Comparison of ENCODE assay signal across 27 cellular contexts in the genomic region with DNA sequence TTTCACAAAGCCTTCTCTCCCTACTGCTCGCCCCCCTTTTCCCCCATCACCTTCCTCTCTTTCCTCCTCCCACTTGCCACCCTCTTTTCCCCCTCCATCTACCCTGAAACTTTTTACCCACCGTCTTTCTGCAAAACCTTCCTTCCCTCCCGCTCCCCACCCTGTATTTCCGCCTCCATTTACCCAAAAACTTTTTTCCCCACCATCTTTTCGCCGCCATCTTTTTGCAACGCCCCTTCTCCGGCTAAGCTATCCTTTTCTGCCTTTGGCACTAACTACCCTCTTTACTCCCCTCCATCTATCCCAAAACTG.
"Had no signal": no experiment of that assay in that cellular context is flagged by ENCODE, and none has a peak within 500 bp of the region (broad histone marks: within the 10 kb centered on the region; RNA-seq: fewer than 3 reads in every experiment).

No MANE protein-coding gene starts in this region.

- ATAC-seq: natural killer cell; psoas muscle; right cardiac atrium; right lobe of liver; stimulated activated effector memory CD8-positive, alpha-beta T cell treated with anti-CD3 and anti-CD28 coated beads, Interleukin-12 subunit alpha, Interleukin-12 subunit beta, amount 100 ng/mL, for 72 hours; stimulated activated naive B cell treated with anti-CD40 and anti-IgM and Interleukin-4, amounts not matched to agents 10 μg/mL and 1 μg/mL and 100 μg/mL, for 72 hours had no signal

- H3K9ac ChIP-seq: neural progenitor cell, parathyroid adenoma had no signal

- H3K4me3 ChIP-seq: neural progenitor cell, ovary, psoas muscle, right lobe of liver, sigmoid colon, stomach, thoracic aorta, thyroid gland, tibial nerve, upper lobe of left lung, vagina had no signal

- H3K79me2 ChIP-seq: parathyroid adenoma had no signal

- H3K4me1 ChIP-seq: neural progenitor cell, parathyroid adenoma, psoas muscle, right lobe of liver, sigmoid colon, stomach, thyroid gland, tibial nerve, upper lobe of left lung, vagina had no signal

- H2AFZ ChIP-seq: neural progenitor cell, parathyroid adenoma had no signal

- H3K36me3 Mint-ChIP-seq: natural killer cell; neural progenitor cell; stimulated activated effector memory CD8-positive, alpha-beta T cell treated with anti-CD3 and anti-CD28 coated beads, Interleukin-12 subunit alpha, Interleukin-12 subunit beta, amount 100 ng/mL, for 72 hours; stimulated activated naive B cell treated with anti-CD40 and anti-IgM and Interleukin-4, amounts not matched to agents 10 μg/mL and 1 μg/mL and 100 μg/mL, for 72 hours had no signal

- H3K4me2 ChIP-seq: neural progenitor cell had no signal

- H3K4me1 Mint-ChIP-seq: natural killer cell; nephron; neural progenitor cell; stimulated activated effector memory CD8-positive, alpha-beta T cell treated with anti-CD3 and anti-CD28 coated beads, Interleukin-12 subunit alpha, Interleukin-12 subunit beta, amount 100 ng/mL, for 72 hours had no signal

- H3K36me3 ChIP-seq: neural progenitor cell, ovary, right lobe of liver, sigmoid colon, stomach, thoracic aorta, thyroid gland, tibial nerve, upper lobe of left lung, vagina had no signal

- DNase-seq: natural killer cell; occipital lobe; ovary; posterior cingulate gyrus; psoas muscle; right cardiac atrium; right lobe of liver; sigmoid colon; small intestine; stimulated activated CD4-positive, alpha-beta T cell treated with anti-CD3 and anti-CD28 coated beads, Interleukin-15, amount 100 ng/mL, for 24 hours; stimulated activated CD4-positive, alpha-beta T cell treated with anti-CD3 and anti-CD28 coated beads, Interleukin-2, amount 100 ng/mL, for 24 hours; stimulated activated CD4-positive, alpha-beta T cell treated with anti-CD3 and anti-CD28 coated beads, Interleukin-2, amount 100 ng/mL, for 48 hours; stimulated activated CD4-positive, alpha-beta T cell treated with anti-CD3 and anti-CD28 coated beads, Interleukin-4, amount 100 ng/mL, for 24 hours; stimulated activated naive B cell treated with anti-CD40 and anti-IgM and Interleukin-4, amounts not matched to agents 10 μg/mL and 1 μg/mL and 100 μg/mL, for 72 hours; stimulated activated naive CD4-positive, alpha-beta T cell treated with Interleukin-2 at 50 U/mL for 16 hours; stomach; thyroid gland; trophoblast cell had no signal

- H3K27me3 Mint-ChIP-seq: progenitor cell of endocrine pancreas had no signal

- H3K27me3 ChIP-seq: neural progenitor cell, ovary, right lobe of liver, sigmoid colon, thyroid gland, tibial nerve, upper lobe of left lung, vagina had no signal

- H3K27ac ChIP-seq: neural progenitor cell, ovary, parathyroid adenoma, psoas muscle, right lobe of liver, sigmoid colon, stomach, thoracic aorta, thyroid gland, tibial nerve, upper lobe of left lung, vagina had no signal

- H3K9me3 ChIP-seq: ovary, psoas muscle, right lobe of liver, sigmoid colon, thoracic aorta, thyroid gland, tibial nerve, upper lobe of left lung, vagina had no signal

- H3K4me3 Mint-ChIP-seq: natural killer cell; nephron; neural progenitor cell; stimulated activated effector memory CD8-positive, alpha-beta T cell treated with anti-CD3 and anti-CD28 coated beads, Interleukin-12 subunit alpha, Interleukin-12 subunit beta, amount 100 ng/mL, for 72 hours; stimulated activated naive B cell treated with anti-CD40 and anti-IgM and Interleukin-4, amounts not matched to agents 10 μg/mL and 1 μg/mL and 100 μg/mL, for 72 hours had no signal

- H3K27ac Mint-ChIP-seq: natural killer cell; nephron; neural progenitor cell; progenitor cell of endocrine pancreas; stimulated activated effector memory CD8-positive, alpha-beta T cell treated with anti-CD3 and anti-CD28 coated beads, Interleukin-12 subunit alpha, Interleukin-12 subunit beta, amount 100 ng/mL, for 72 hours; stimulated activated naive B cell treated with anti-CD40 and anti-IgM and Interleukin-4, amounts not matched to agents 10 μg/mL and 1 μg/mL and 100 μg/mL, for 72 hours had no signal
